1 cellular context compared by ENCODE assay signal in genomic region chr5:77645995-77646639, GRCh38.
TF ChIP-seq lines count a peak whose summit lies in the region.

No MANE protein-coding gene starts in this region.

TF ChIP-seq in GM12878, 131 proteins besides CTCF, POLR2A, EP300 and RAD21 (continued from another document):
- TF ChIP-seq, protein P1, sequence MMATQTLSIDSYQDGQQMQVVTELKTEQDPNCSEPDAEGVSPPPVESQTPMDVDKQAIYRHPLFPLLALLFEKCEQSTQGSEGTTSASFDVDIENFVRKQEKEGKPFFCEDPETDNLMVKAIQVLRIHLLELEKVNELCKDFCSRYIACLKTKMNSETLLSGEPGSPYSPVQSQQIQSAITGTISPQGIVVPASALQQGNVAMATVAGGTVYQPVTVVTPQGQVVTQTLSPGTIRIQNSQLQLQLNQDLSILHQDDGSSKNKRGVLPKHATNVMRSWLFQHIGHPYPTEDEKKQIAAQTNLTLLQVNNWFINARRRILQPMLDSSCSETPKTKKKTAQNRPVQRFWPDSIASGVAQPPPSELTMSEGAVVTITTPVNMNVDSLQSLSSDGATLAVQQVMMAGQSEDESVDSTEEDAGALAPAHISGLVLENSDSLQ (IDR thresholded peaks at IDR 0.05): no peak
- TF ChIP-seq SKIL (IDR thresholded peaks at IDR 0.05; ENCODE audit: low read depth, poor library complexity, severe bottlenecking) (no peak), RAD51 (IDR thresholded peaks at IDR 0.05) (no peak), IRF3 (IDR thresholded peaks at IDR 0.05) (no peak)
- TF ChIP-seq, protein P2, sequence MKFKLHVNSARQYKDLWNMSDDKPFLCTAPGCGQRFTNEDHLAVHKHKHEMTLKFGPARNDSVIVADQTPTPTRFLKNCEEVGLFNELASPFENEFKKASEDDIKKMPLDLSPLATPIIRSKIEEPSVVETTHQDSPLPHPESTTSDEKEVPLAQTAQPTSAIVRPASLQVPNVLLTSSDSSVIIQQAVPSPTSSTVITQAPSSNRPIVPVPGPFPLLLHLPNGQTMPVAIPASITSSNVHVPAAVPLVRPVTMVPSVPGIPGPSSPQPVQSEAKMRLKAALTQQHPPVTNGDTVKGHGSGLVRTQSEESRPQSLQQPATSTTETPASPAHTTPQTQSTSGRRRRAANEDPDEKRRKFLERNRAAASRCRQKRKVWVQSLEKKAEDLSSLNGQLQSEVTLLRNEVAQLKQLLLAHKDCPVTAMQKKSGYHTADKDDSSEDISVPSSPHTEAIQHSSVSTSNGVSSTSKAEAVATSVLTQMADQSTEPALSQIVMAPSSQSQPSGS (IDR thresholded peaks at IDR 0.05; ENCODE audit: low read length): no peak
- TF ChIP-seq, protein P3, sequence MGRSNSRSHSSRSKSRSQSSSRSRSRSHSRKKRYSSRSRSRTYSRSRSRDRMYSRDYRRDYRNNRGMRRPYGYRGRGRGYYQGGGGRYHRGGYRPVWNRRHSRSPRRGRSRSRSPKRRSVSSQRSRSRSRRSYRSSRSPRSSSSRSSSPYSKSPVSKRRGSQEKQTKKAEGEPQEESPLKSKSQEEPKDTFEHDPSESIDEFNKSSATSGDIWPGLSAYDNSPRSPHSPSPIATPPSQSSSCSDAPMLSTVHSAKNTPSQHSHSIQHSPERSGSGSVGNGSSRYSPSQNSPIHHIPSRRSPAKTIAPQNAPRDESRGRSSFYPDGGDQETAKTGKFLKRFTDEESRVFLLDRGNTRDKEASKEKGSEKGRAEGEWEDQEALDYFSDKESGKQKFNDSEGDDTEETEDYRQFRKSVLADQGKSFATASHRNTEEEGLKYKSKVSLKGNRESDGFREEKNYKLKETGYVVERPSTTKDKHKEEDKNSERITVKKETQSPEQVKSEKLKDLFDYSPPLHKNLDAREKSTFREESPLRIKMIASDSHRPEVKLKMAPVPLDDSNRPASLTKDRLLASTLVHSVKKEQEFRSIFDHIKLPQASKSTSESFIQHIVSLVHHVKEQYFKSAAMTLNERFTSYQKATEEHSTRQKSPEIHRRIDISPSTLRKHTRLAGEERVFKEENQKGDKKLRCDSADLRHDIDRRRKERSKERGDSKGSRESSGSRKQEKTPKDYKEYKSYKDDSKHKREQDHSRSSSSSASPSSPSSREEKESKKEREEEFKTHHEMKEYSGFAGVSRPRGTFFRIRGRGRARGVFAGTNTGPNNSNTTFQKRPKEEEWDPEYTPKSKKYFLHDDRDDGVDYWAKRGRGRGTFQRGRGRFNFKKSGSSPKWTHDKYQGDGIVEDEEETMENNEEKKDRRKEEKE (IDR thresholded peaks at IDR 0.05): no peak
